In the genomic region with DNA sequence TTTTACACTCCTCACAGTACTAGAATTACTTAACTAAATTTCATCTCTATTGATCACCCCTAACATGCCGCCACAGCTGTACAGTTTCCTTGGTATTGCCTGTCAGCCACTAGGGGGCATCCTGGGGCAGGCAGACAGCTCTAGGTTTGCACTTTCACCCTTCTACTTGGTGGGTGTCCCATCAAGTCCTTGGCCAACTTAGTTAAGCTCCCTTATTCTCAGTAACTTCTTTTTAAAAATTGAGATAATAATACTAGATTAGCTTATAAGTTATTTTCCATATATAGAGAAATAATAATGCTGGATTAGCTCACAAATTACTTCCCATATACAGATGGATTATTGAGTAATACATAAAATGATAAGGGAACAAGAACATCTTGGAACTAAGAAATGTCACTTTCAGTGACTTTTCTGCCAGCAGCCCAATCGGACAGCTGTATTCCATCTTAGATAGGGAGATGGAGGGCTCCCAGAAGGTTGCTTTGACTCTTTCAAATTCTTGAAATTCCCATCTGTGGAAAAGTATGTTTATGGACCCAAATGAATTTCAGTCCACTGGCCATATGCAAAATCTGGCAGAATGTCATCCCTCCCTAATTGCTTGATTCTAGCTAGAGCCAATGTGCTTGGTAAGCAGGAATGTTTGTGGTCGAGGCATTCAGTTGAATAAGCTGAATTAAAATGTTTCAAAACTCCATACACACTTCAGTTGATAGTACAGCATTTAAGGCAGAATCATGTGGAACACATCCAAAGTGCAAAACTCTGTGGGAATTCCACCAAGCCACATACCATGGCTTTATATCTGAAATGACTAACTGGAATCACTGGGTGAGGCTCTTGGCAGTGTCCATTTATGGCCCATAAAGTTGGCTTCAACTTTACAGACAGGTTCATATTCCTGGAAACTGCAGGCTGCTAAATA, we compare ENCODE assay signal across 8 cellular contexts.
DNase-seq lines count a peak whose midpoint lies in the region; ATAC-seq, FAIRE-seq and TF ChIP-seq lines count a peak whose summit lies in the region.

No MANE protein-coding gene starts in this region.

- no peaks in the 10 kb centered on the region for H3K9me3 ChIP-seq in K562 (replicated peaks; ENCODE audit: control insufficient read depth, insufficient read depth, low read depth, low read length)

- CTCF ChIA-PET in K562 (lab: Yijun Ruan, JAX; ENCODE audit: low intra/inter-chr PET ratio) = interaction anchor here (0.5 to 1.3 kb wide), 2 partner anchors 666 to 826 kb away, joined by 3 to 7 read pairs; no protein-coding TSS in a partner anchor

- TF ChIP-seq EP300 in K562 (IDR thresholded peaks at IDR 0.05; ENCODE audit: low read length) = no peak

- H3K79me2 ChIP-seq in K562 (ENCODE audit: control insufficient read depth, insufficient read depth, low read length) = no peaks in the 10 kb centered on the region

- H3K4me3 ChIP-seq in K562 = no peak overlapping the region
- no peak overlapping the region for H3K4me3 ChIP-seq in kidney epithelial cell (ENCODE audit: low read depth, low read length)

- peak; percentile 51 to 77 (median 66) for TF ChIP-seq CTCF in K562 (IDR thresholded peaks at IDR 0.05 in 2 of 3, conservative IDR thresholded peaks at IDR 0.05 in 1 of 3; ENCODE audit: insufficient read depth in 2 of 3, low read depth in 1 of 3, low read length in 3 of 3)
- TF ChIP-seq CTCF in kidney epithelial cell (IDR thresholded peaks at IDR 0.05; ENCODE audit: insufficient read depth, low read length, poor library complexity, severe bottlenecking) = peak; percentile 70

- no peak overlapping the region for H3K4me2 ChIP-seq in K562 (ENCODE audit: insufficient read depth, low read length)

- no peaks in the 10 kb centered on the region for H3K4me1 ChIP-seq in K562 (replicated peaks in 1 of 2; ENCODE audit: control insufficient read depth in 2 of 2, insufficient read depth in 2 of 2, low read length in 2 of 2)

- H3K9ac ChIP-seq in K562 (ENCODE audit: insufficient read depth in 1 of 2, low read depth in 2 of 2, low read length in 2 of 2) = no peak overlapping the region

- no peak for TF ChIP-seq POLR2A in K562 (conservative IDR thresholded peaks at IDR 0.05)

- DNase-seq in G401 (ENCODE audit: low spot score) (peak; percentile 8), SK-MEL-5 (ENCODE audit: low read depth, low spot score) (peak; percentile 62), K562 (ENCODE audit: extremely low read depth in 1 of 4, low spot score in 3 of 4) (peak; percentile 15 to 55 (median 52)), kidney epithelial cell (ENCODE audit: low read depth) (peak; percentile 76), NCI-H187 treated with DMSO at 0.1 percent for 48 hours (lab: John Stamatoyannopoulos, UW) (no peak)
- DNase-seq in stimulated activated CD8-positive, alpha-beta memory T cell treated with anti-CD3 and anti-CD28 coated beads, Interleukin-4, amount 100 ng/mL, for 24 hours (ENCODE audit: low read depth) = peak; percentile 19

- POLR2A ChIA-PET in K562 (lab: Yijun Ruan, JAX) = no interaction called here

- H3K9me1 ChIP-seq in K562 (ENCODE audit: control insufficient read depth, insufficient read depth, low read length) = no peaks in the 10 kb centered on the region

- FAIRE-seq in K562 (lab: Jason Lieb, UNC) = peak; percentile 35

- peak; percentile 75 to 78 for TF ChIP-seq RAD21 in K562 (CRISPR knock-in tag; conservative IDR thresholded peaks at IDR 0.05 in 1 of 2, IDR thresholded peaks at IDR 0.05 in 1 of 2)

- H2AFZ ChIP-seq in K562 (ENCODE audit: low read depth, low read length) = no peak overlapping the region

- in situ Hi-C loops in G401 (cut with HindIII; ENCODE audit: low sequenced_read_pairs) (no loop called here), SK-MEL-5 (cut with HindIII; ENCODE audit: low pct_unique_long_range_greater_than_20kb, low sequenced_read_pairs) (no loop called here), K562 (cut with MboI) (no loop called here)

- BruUV-seq in K562 (replicated peaks; lab: Mats Ljungman, UMichigan) = no TSS peak

- H3K27ac ChIP-seq in K562 (ENCODE audit: extremely low read depth, low read depth, low read length) = no peak overlapping the region

- intact Hi-C loops in K562 (cut with micrococcal nuclease) = loop anchor here (5.0 kb wide), 2 partner anchors 573 to 828 kb away; no protein-coding TSS in a partner anchor

- no peaks in the 10 kb centered on the region for H4K20me1 ChIP-seq in K562 (replicated peaks; ENCODE audit: control insufficient read depth, insufficient read depth, low read length)

- H3K27me3 ChIP-seq in K562 (ENCODE audit: control insufficient read depth in 2 of 2, insufficient read depth in 2 of 2, low read length in 2 of 2) (no peaks in the 10 kb centered on the region), kidney epithelial cell (ENCODE audit: control insufficient read depth, insufficient read depth, low read length) (no peaks in the 10 kb centered on the region)

- ATAC-seq in GM19455 (IDR thresholded peaks at IDR 0.05; ENCODE audit: unreplicated experiment) (peak; percentile 77), HG03442 (IDR thresholded peaks at IDR 0.05; ENCODE audit: unreplicated experiment) (peak; percentile 93), K562 (peak; percentile 79)

- WGBS in K562 (ENCODE audit: insufficient coverage, low coverage, missing lambda C conversion rate) = 0% methylated on average over 3 of the region's 3 CpGs

- H3K36me3 ChIP-seq in K562 (ENCODE audit: control insufficient read depth, insufficient read depth, low read length) = no peaks in the 10 kb centered on the region
- no peaks in the 10 kb centered on the region for H3K36me3 ChIP-seq in kidney epithelial cell (ENCODE audit: control insufficient read depth, insufficient read depth, low read length)

TF ChIP-seq in K562, 482 proteins besides CTCF, POLR2A, EP300 and RAD21 (continues in another document):
- no peak for TF ChIP-seq NR2C1 (IDR thresholded peaks at IDR 0.05)
- TF ChIP-seq NR2C1 (tag; IDR thresholded peaks at IDR 0.05) = 0 out of 2 replicates have a peak, but pooled peaks have one; percentile 49
- no peak for TF ChIP-seq ZNF184 (CRISPR knock-in tag; IDR thresholded peaks at IDR 0.05)
- no peak for TF ChIP-seq GABPB1 (CRISPR knock-in tag; IDR thresholded peaks at IDR 0.05)
- peak; percentile 5 for TF ChIP-seq CTCFL (IDR thresholded peaks at IDR 0.05; ENCODE audit: borderline replicate concordance, insufficient read depth, low read depth, low read length, poor library complexity, severe bottlenecking)
- TF ChIP-seq ZBTB43 (CRISPR knock-in tag; IDR thresholded peaks at IDR 0.05) = no peak
- TF ChIP-seq JUN (IDR thresholded peaks at IDR 0.05; ENCODE audit: borderline replicate concordance, low read depth, low read length) = no peak
- TF ChIP-seq JUN (CRISPR knock-in tag; IDR thresholded peaks at IDR 0.05; ENCODE audit: borderline replicate concordance) = no peak
- TF ChIP-seq HLTF (IDR thresholded peaks at IDR 0.05) = no peak
- TF ChIP-seq ZNF277 (CRISPR knock-in tag; IDR thresholded peaks at IDR 0.05; ENCODE audit: borderline replicate concordance) = no peak
- no peak for TF ChIP-seq SAP30 (IDR thresholded peaks at IDR 0.05; ENCODE audit: borderline replicate concordance, insufficient read depth, low read depth, low read length, poor library complexity, severe bottlenecking)
- no peak for TF ChIP-seq RFX5 (IDR thresholded peaks at IDR 0.05; ENCODE audit: low read depth, low read length)
